Comparison of ENCODE assay signal across 2 cellular contexts in genomic region chr1:35530946-35531345, GRCh38.
TF ChIP-seq lines count a peak whose summit lies in the region.

No MANE protein-coding gene starts in this region.

TF ChIP-seq in H1, 55 proteins besides CTCF, POLR2A, EP300 and RAD21:
- TF ChIP-seq BACH1 (IDR thresholded peaks at IDR 0.05; ENCODE audit: low read length): no peak
- TF ChIP-seq NRF1 (IDR thresholded peaks at IDR 0.05; ENCODE audit: low read depth, low read length): no peak
- TF ChIP-seq KDM1A (IDR thresholded peaks at IDR 0.05; ENCODE audit: borderline replicate concordance, low read length): no peak
- no peak for TF ChIP-seq RFX5 (IDR thresholded peaks at IDR 0.05; ENCODE audit: borderline replicate concordance, low read depth, low read length)
- no peak for TF ChIP-seq CEBPB (IDR thresholded peaks at IDR 0.05; ENCODE audit: low read depth, low read length)
- no peak for TF ChIP-seq CREB1 (IDR thresholded peaks at IDR 0.05)
- TF ChIP-seq CHD7 (IDR thresholded peaks at IDR 0.05; ENCODE audit: insufficient replicate concordance, low read length): no peak
- no peak for TF ChIP-seq KDM5A (IDR thresholded peaks at IDR 0.05; ENCODE audit: low read length)
- no peak for TF ChIP-seq RXRA (IDR thresholded peaks at IDR 0.05; ENCODE audit: insufficient read depth, low read depth, low read length)
- TF ChIP-seq SP1 (IDR thresholded peaks at IDR 0.05; ENCODE audit: low read depth, low read length): no peak
- TF ChIP-seq POLR2AphosphoS5 (IDR thresholded peaks at IDR 0.05; ENCODE audit: low read depth, low read length): no peak
- TF ChIP-seq SP4 (IDR thresholded peaks at IDR 0.05; ENCODE audit: low read length): no peak
- TF ChIP-seq MAFK (IDR thresholded peaks at IDR 0.05; ENCODE audit: low read depth, low read length): no peak
- no peak for TF ChIP-seq ZNF274 (IDR thresholded peaks at IDR 0.05; ENCODE audit: borderline replicate concordance, extremely low read depth, low read length)
- TF ChIP-seq SIN3A (conservative IDR thresholded peaks at IDR 0.05 in 1 of 2, IDR thresholded peaks at IDR 0.05 in 1 of 2; ENCODE audit: low read depth in 1 of 2, low read length in 2 of 2): no peak
- no peak for TF ChIP-seq BRCA1 (IDR thresholded peaks at IDR 0.05; ENCODE audit: low read depth, low read length)

TF ChIP-seq in SK-N-SH treated with all-trans-retinoic acid at 6 μM for 48 hours, 23 proteins besides CTCF, POLR2A, EP300 and RAD21:
- TF ChIP-seq BACH2 (CRISPR knock-in tag; IDR thresholded peaks at IDR 0.05; ENCODE audit: borderline replicate concordance) (no peak), OSR1 (CRISPR knock-in tag; IDR thresholded peaks at IDR 0.05) (no peak), ARNTL (CRISPR knock-in tag; IDR thresholded peaks at IDR 0.05; ENCODE audit: borderline replicate concordance, low read depth) (no peak), GLIS3 (CRISPR knock-in tag; IDR thresholded peaks at IDR 0.05) (no peak), ESRRG (CRISPR knock-in tag; IDR thresholded peaks at IDR 0.05) (no peak), ISL1 (CRISPR knock-in tag; IDR thresholded peaks at IDR 0.05) (no peak), ZNF8 (CRISPR knock-in tag; IDR thresholded peaks at IDR 0.05) (no peak), PPARA (CRISPR knock-in tag; IDR thresholded peaks at IDR 0.05; ENCODE audit: borderline replicate concordance) (no peak), PATZ1 (CRISPR knock-in tag; IDR thresholded peaks at IDR 0.05; ENCODE audit: borderline replicate concordance) (no peak), ZNF70 (CRISPR knock-in tag; IDR thresholded peaks at IDR 0.05) (no peak), TCF4 (CRISPR knock-in tag; IDR thresholded peaks at IDR 0.05; ENCODE audit: borderline replicate concordance) (no peak), RARB (CRISPR knock-in tag; IDR thresholded peaks at IDR 0.05) (no peak), CREB5 (CRISPR knock-in tag; IDR thresholded peaks at IDR 0.05; ENCODE audit: low read depth) (no peak)
